Comparison of ENCODE assay signal across 8 cellular contexts in the genomic region with DNA sequence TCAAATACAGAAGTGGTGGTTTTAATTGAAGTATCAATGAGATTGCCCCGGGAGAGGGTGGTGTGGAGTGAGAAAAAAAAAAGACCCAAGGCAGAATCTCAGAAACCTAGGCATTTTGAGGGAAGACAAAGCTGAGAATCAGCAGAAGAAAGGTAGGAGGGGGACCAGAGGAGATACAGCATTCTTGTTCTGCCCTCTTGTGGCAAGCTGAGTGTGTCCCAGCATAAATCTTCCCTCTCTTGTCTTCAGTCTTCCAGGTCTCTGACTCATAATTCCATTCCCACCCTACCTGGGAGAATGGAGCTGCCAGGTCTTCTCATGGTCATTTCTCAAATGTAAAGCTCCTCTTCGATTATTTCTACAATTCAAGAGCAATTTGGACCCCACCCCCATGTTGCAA. TPM values are rescaled to one million over a fixed set of nuclear protein-coding genes. Genes with fewer than 3 reads are reported as not detected.
DNase-seq lines count a peak whose midpoint lies in the region; ATAC-seq and TF ChIP-seq lines count a peak whose summit lies in the region.

No MANE protein-coding gene starts in this region.

- TF ChIP-seq CTCF in epithelial cell of esophagus (IDR thresholded peaks at IDR 0.05; ENCODE audit: insufficient read depth, low read depth, low read length, missing control alignments) (peak; percentile 31), prostate gland (IDR thresholded peaks at IDR 0.05) (peak in 2 of 4 experiments; percentile 35 to 40)

- no peaks in the 10 kb centered on the region for H3K4me1 ChIP-seq in prostate gland (replicated peaks)

- 12% methylated on average over 2 of the region's 2 CpGs for WGBS in prostate gland

- H3K4me3 ChIP-seq in epithelial cell of esophagus (ENCODE audit: low read length) (no peak overlapping the region), prostate gland (no peak overlapping the region)

- intact Hi-C loops in prostate gland (cut with DNase I), result no loop called here

- no peaks in the 10 kb centered on the region for H3K27me3 ChIP-seq in prostate gland (replicated peaks; ENCODE audit: insufficient read depth)

- ATAC-seq in GM21576 (IDR thresholded peaks at IDR 0.05; ENCODE audit: unreplicated experiment) (no peak), HG02884 (IDR thresholded peaks at IDR 0.05; ENCODE audit: unreplicated experiment) (no peak), HG03442 (IDR thresholded peaks at IDR 0.05; ENCODE audit: unreplicated experiment) (no peak)

- CTCF ChIA-PET in activated naive CD4-positive, alpha-beta T cell treated with anti-CD3 and anti-CD28 coated beads, Interleukin-2, amount 10 ng/mL, durations not matched to agents 7 days and 5 days (lab: Charles Lee), result interaction anchor here (1.0 to 1.1 kb wide), 3 partner anchors 218 to 222 kb away, joined by 3 to 4 read pairs (median 3); no protein-coding TSS in a partner anchor

- H3K36me3 ChIP-seq in prostate gland, result no peaks in the 10 kb centered on the region

- peaks cover 23% of the 10 kb centered on the region for H3K9me3 Mint-ChIP-seq in activated naive CD4-positive, alpha-beta T cell treated with anti-CD3 and anti-CD28 coated beads, Interleukin-2, amount 10 ng/mL, durations not matched to agents 7 days and 5 days

- H3K4me1 Mint-ChIP-seq in activated naive CD4-positive, alpha-beta T cell treated with anti-CD3 and anti-CD28 coated beads, Interleukin-2, amount 10 ng/mL, durations not matched to agents 7 days and 5 days, result peaks cover 4% of the 10 kb centered on the region

- peak; percentile 20 for DNase-seq in activated naive CD4-positive, alpha-beta T cell treated with anti-CD3 and anti-CD28 coated beads, Interleukin-2, amount 10 ng/mL, durations not matched to agents 7 days and 5 days
- DNase-seq in activated naive CD4-positive, alpha-beta T cell (lab: John Stamatoyannopoulos, UW), result no peak
- DNase-seq in NCI-H82 (lab: John Stamatoyannopoulos, UW), result peak; percentile 64
- peak; percentile 48 for DNase-seq in epithelial cell of esophagus (ENCODE audit: low read depth)
- peak; percentile 3 for DNase-seq in prostate gland (ENCODE audit: low spot score)

- TF ChIP-seq POLR2A in prostate gland (IDR thresholded peaks at IDR 0.05), result no peak

- H3K27ac ChIP-seq in prostate gland, result no peak overlapping the region

- peaks cover 24% of the 10 kb centered on the region for H3K36me3 Mint-ChIP-seq in activated naive CD4-positive, alpha-beta T cell treated with anti-CD3 and anti-CD28 coated beads, Interleukin-2, amount 10 ng/mL, durations not matched to agents 7 days and 5 days

- H3K4me3 Mint-ChIP-seq in activated naive CD4-positive, alpha-beta T cell treated with anti-CD3 and anti-CD28 coated beads, Interleukin-2, amount 10 ng/mL, durations not matched to agents 7 days and 5 days, result no peak overlapping the region

- H3K27ac Mint-ChIP-seq in activated naive CD4-positive, alpha-beta T cell treated with anti-CD3 and anti-CD28 coated beads, Interleukin-2, amount 10 ng/mL, durations not matched to agents 7 days and 5 days, result no peak overlapping the region

- H3K27me3 Mint-ChIP-seq in activated naive CD4-positive, alpha-beta T cell treated with anti-CD3 and anti-CD28 coated beads, Interleukin-2, amount 10 ng/mL, durations not matched to agents 7 days and 5 days, result no peaks in the 10 kb centered on the region

- no peaks in the 10 kb centered on the region for H3K9me3 ChIP-seq in prostate gland

RNA-seq across cellular contexts. Expression of a gene that starts 32.7 kb away (rescaled TPM):
- total RNA-seq in prostate gland, result 100 to 1,000 TPM; 138 to 273 TPM

Comparison
In these comparisons a context has a peak if more than half of its experiments do, and no peak if none do; other contexts are left out.
1. DNase-seq: peak in activated naive CD4-positive, alpha-beta T cell treated with anti-CD3 and anti-CD28 coated beads, Interleukin-2, amount 10 ng/mL, durations not matched to agents 7 days and 5 days (single experiment), NCI-H82 (single experiment), epithelial cell of esophagus (single experiment) and prostate gland (single experiment); none in activated naive CD4-positive, alpha-beta T cell (0 of 4).